Comparison of ENCODE assay signal across 12 cellular contexts in the genomic region with DNA sequence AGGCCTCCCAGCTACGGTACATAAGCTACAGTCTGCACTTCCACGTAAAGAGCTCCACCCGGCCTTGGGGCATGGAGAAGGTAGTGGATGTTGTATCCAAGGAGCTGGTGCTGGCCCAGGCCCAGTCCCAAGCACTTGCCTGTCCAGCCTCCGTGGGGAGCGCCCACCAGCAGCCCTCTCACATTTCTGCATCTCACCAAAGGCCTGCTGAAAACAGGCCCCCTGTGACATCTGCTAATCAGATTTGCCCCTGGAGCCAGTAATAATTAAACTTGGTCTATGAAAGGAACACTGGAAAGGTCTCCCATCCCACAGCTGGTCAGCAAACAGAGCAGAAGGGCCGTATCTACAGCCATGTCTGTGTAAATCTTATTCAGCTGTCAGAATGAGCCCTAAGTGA.
DNase-seq lines count a peak whose midpoint lies in the region; ATAC-seq and TF ChIP-seq lines count a peak whose summit lies in the region.
"Had no signal": no experiment of that assay in that cellular context is flagged by ENCODE, and none has a peak within 500 bp of the region (broad histone marks: within the 10 kb centered on the region; RNA-seq: fewer than 3 reads in every experiment).

No MANE protein-coding gene starts in this region.

- no peak for TF ChIP-seq POLR2A in transverse colon (IDR thresholded peaks at IDR 0.05)

- H3K4me1 ChIP-seq in fibroblast of lung (ENCODE audit: control insufficient read depth, extremely low read depth, insufficient read depth, low read length) = peaks cover 19% of the 10 kb centered on the region
- peaks cover 28% of the 10 kb centered on the region in 2 experiments for H3K4me1 ChIP-seq in neutrophil (ENCODE audit: control insufficient read depth in 1 of 2, insufficient read depth in 1 of 2, low read depth in 1 of 2, low read length in 1 of 2)
- H3K4me1 ChIP-seq in transverse colon = peaks cover 7 to 18% (median 10%) of the 10 kb centered on the region in 4 donors

- ATAC-seq in SK-N-SH treated with all-trans-retinoic acid at 6 μM for 48 hours = no peak; the same call in 2 of the 3 replicates
- ATAC-seq in HG02884 (IDR thresholded peaks at IDR 0.05; ENCODE audit: unreplicated experiment) = no peak
- ATAC-seq in GM18873 (IDR thresholded peaks at IDR 0.05; ENCODE audit: low FRiP score, unreplicated experiment) = no peak
- ATAC-seq: stimulated activated effector memory CD8-positive, alpha-beta T cell treated with anti-CD3 and anti-CD28 coated beads, Interleukin-12 subunit alpha, Interleukin-12 subunit beta, amount 100 ng/mL, for 72 hours had no signal

- H4K20me1 ChIP-seq in fibroblast of lung (ENCODE audit: control insufficient read depth, extremely low read depth, insufficient read depth, low read length) = no peaks in the 10 kb centered on the region

- TF ChIP-seq CTCF in fibroblast of lung (conservative IDR thresholded peaks at IDR 0.05 in 1 of 2, IDR thresholded peaks at IDR 0.05 in 1 of 2; ENCODE audit: low read depth in 1 of 2, low read length in 2 of 2) (no peak), neutrophil (IDR thresholded peaks at IDR 0.05) (no peak), transverse colon (IDR thresholded peaks at IDR 0.05) (no peak)

- DNase-seq in fibroblast of lung (ENCODE audit: low read depth in 2 of 2) (no peak), transverse colon (no peak), T-helper 9 cell (no peak)
- DNase-seq in activated CD4-positive, alpha-beta T cell treated with anti-CD3 and anti-CD28 coated beads, Interleukin-2, amount 50 U/mL, for 1 hour = no peak
- DNase-seq: activated CD4-positive, alpha-beta memory T cell treated with anti-CD3 and anti-CD28 coated beads for 36 hours; cortex of kidney; kidney glomerular epithelial cell had no signal

- H3K27me3 ChIP-seq in fibroblast of lung (ENCODE audit: control insufficient read depth, insufficient read depth, low read length) (no peaks in the 10 kb centered on the region), neutrophil (no peaks in the 10 kb centered on the region), transverse colon (no peaks in the 10 kb centered on the region)

- intact Hi-C loops in transverse colon (cut with DNase I; ENCODE audit: low total_unique reads) = no loop called here

- H3K9me3 ChIP-seq in fibroblast of lung (ENCODE audit: control insufficient read depth, insufficient read depth, low read depth, low read length) = no peaks in the 10 kb centered on the region
- H3K9me3 ChIP-seq in neutrophil = no peaks in the 10 kb centered on the region
- no peaks in the 10 kb centered on the region for H3K9me3 ChIP-seq in transverse colon

- 90% methylated on average over 6 of the region's 6 CpGs; no CpG with 5 or more reads in 1 of the 2 donors for WGBS in transverse colon (ENCODE audit: low coverage in 1 of 2), 2 donors

- no peak overlapping the region for H3K9ac ChIP-seq in fibroblast of lung (ENCODE audit: insufficient read depth, low read length)

- no peak for TF ChIP-seq EP300 in transverse colon (IDR thresholded peaks at IDR 0.05; ENCODE audit: low read depth)

- peaks cover 2% of the 10 kb centered on the region for H3K36me3 ChIP-seq in fibroblast of lung (ENCODE audit: control insufficient read depth, insufficient read depth, low read length)
- H3K36me3 ChIP-seq in neutrophil = no peaks in the 10 kb centered on the region
- H3K36me3 ChIP-seq in transverse colon = no peaks in the 10 kb centered on the region

- in situ Hi-C loops in transverse colon (cut with MboI; ENCODE audit: low pct_ligation_motif_present in 1 of 4, low pct_unique_long_range_greater_than_20kb in 1 of 4, low sequenced_read_pairs in 3 of 4) = loop anchor here in 1 of 4 donors (25.0 kb wide), 1 partner anchor 439 kb away; a partner anchor contains a TSS

- no peak overlapping the region for H3K4me2 ChIP-seq in fibroblast of lung (ENCODE audit: extremely low read depth, insufficient read depth, low read length)

- H3K27ac ChIP-seq in fibroblast of lung (ENCODE audit: insufficient read depth, low read length) (peak overlapping the region; percentile 93), neutrophil (peak overlapping the region; percentile 80), transverse colon (peak overlapping the region; percentile 65 to 73 (median 70))

- H3K4me3 ChIP-seq in fibroblast of lung (replicated peaks in 1 of 4; ENCODE audit: control extremely low read depth in 1 of 4, insufficient read depth in 1 of 4, low read depth in 3 of 4, low read length in 4 of 4) (no peak overlapping the region), neutrophil (ENCODE audit: low read depth in 1 of 2, low read length in 1 of 2) (peak overlapping the region; percentile 49 to 51), transverse colon (no peak overlapping the region)

- H2AFZ ChIP-seq in fibroblast of lung (ENCODE audit: low read length) = peak overlapping the region; percentile 35

- no peaks in the 10 kb centered on the region for H3K79me2 ChIP-seq in fibroblast of lung (ENCODE audit: control insufficient read depth, insufficient read depth, low read length)

TF ChIP-seq in SK-N-SH treated with all-trans-retinoic acid at 6 μM for 48 hours, 23 proteins besides CTCF, POLR2A, EP300 and RAD21:
- TF ChIP-seq BACH2 (CRISPR knock-in tag; IDR thresholded peaks at IDR 0.05; ENCODE audit: borderline replicate concordance) = no peak
- TF ChIP-seq ISL1 (CRISPR knock-in tag; IDR thresholded peaks at IDR 0.05) = no peak
- no peak for TF ChIP-seq GLIS3 (CRISPR knock-in tag; IDR thresholded peaks at IDR 0.05)
- TF ChIP-seq, protein P1, sequence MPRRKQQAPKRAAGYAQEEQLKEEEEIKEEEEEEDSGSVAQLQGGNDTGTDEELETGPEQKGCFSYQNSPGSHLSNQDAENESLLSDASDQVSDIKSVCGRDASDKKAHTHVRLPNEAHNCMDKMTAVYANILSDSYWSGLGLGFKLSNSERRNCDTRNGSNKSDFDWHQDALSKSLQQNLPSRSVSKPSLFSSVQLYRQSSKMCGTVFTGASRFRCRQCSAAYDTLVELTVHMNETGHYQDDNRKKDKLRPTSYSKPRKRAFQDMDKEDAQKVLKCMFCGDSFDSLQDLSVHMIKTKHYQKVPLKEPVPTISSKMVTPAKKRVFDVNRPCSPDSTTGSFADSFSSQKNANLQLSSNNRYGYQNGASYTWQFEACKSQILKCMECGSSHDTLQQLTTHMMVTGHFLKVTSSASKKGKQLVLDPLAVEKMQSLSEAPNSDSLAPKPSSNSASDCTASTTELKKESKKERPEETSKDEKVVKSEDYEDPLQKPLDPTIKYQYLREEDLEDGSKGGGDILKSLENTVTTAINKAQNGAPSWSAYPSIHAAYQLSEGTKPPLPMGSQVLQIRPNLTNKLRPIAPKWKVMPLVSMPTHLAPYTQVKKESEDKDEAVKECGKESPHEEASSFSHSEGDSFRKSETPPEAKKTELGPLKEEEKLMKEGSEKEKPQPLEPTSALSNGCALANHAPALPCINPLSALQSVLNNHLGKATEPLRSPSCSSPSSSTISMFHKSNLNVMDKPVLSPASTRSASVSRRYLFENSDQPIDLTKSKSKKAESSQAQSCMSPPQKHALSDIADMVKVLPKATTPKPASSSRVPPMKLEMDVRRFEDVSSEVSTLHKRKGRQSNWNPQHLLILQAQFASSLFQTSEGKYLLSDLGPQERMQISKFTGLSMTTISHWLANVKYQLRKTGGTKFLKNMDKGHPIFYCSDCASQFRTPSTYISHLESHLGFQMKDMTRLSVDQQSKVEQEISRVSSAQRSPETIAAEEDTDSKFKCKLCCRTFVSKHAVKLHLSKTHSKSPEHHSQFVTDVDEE (CRISPR knock-in tag; IDR thresholded peaks at IDR 0.05) = 0 out of 2 replicates have a peak, but pooled peaks have one; percentile 26
- TF ChIP-seq TCF4 (CRISPR knock-in tag; IDR thresholded peaks at IDR 0.05; ENCODE audit: borderline replicate concordance) = peak; percentile 64; the same call in 1 of the 2 replicates

Comparison
In these comparisons a context has a peak if more than half of its experiments do, and no peak if none do; other contexts are left out.
1. H3K4me3 ChIP-seq: peak in neutrophil (2 of 2); none in fibroblast of lung (0 of 4) and transverse colon (0 of 4).
2. Peak in every context shown above with its lines, with median percentiles within 50 percentile points of each other: H3K27ac ChIP-seq.